ENCODE assay signal across 8 cellular contexts in the genomic region with DNA sequence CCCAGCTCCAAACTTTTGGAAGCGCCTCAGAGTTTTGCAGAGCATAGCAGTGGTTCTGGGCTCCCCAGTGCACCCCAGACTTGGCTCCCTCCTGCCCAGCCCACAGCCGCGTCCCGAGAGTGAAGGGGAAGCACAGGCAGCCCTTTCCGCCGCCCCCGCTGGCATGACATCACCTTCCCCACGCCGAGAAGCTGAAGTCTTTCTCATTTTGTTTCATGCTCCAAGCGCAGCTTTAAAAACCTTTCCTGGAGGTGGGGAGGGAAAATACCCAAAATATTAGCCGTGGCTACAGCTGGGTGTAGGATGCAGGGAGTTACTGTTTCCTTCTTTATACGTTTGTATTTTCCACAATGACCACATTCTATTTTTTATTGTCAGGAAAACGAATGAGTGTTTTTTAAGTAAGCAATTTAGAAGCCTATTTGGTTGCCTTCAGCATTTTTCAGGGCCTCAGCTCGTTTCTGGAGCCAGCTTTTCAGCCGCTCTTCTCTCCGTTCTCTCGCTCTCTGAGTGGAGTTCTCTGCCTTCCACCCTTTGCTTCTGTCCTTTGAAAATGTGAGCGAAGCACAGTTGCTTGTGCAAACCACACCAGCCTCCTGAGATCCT.
DNase-seq lines count a peak whose midpoint lies in the region; ATAC-seq, FAIRE-seq and TF ChIP-seq lines count a peak whose summit lies in the region.

No MANE protein-coding gene starts in this region.

- no peaks in the 10 kb centered on the region for H4K20me1 ChIP-seq in K562 (replicated peaks; ENCODE audit: control insufficient read depth, insufficient read depth, low read length)

- TF ChIP-seq EP300 in K562 (IDR thresholded peaks at IDR 0.05; ENCODE audit: low read length): no peak

- H3K4me1 ChIP-seq in K562 (replicated peaks in 1 of 2; ENCODE audit: control insufficient read depth in 2 of 2, insufficient read depth in 2 of 2, low read length in 2 of 2) (peaks cover 9 to 16% of the 10 kb centered on the region in 2 experiments), lower lobe of right lung (peaks cover 33% of the 10 kb centered on the region)

- peak overlapping the region in 1 of 2 experiments; percentile 42; a peak in 1 of 4 replicates for H3K9ac ChIP-seq in K562 (ENCODE audit: insufficient read depth in 1 of 2, low read depth in 2 of 2, low read length in 2 of 2)

- H2AFZ ChIP-seq in K562 (ENCODE audit: low read depth, low read length): peak overlapping the region; percentile 51; the same call in 1 of the 2 replicates

- H3K9me1 ChIP-seq in K562 (ENCODE audit: control insufficient read depth, insufficient read depth, low read length): no peaks in the 10 kb centered on the region

- FAIRE-seq in K562 (lab: Jason Lieb, UNC): no peak

- peaks cover 0 to 3% (median 3%) of the 10 kb centered on the region in 3 donors for H3K9me3 Mint-ChIP-seq in IgD-negative memory B cell

- WGBS in K562 (ENCODE audit: insufficient coverage, low coverage, missing lambda C conversion rate): 12% methylated on average over 16 of the region's 18 CpGs

- ATAC-seq in GM19351 (IDR thresholded peaks at IDR 0.05; ENCODE audit: unreplicated experiment): peak; percentile 64
- peak; percentile 69 for ATAC-seq in K562
- peak; percentile 81 to 82 for ATAC-seq in lower lobe of right lung
- no peak for ATAC-seq in HG03159 (IDR thresholded peaks at IDR 0.05; ENCODE audit: unreplicated experiment)

- DNase-seq in K562 (ENCODE audit: extremely low read depth in 1 of 4, low spot score in 3 of 4) (peak in 3 of 4 experiments; percentile 18 to 28 (median 20)), lower lobe of right lung (peak; percentile 82), GF-D8 (lab: John Stamatoyannopoulos, UW) (no peak), ACHN (no peak)
- peak; percentile 26 for DNase-seq in stimulated activated CD8-positive, alpha-beta memory T cell treated with anti-CD3 and anti-CD28 coated beads, Interleukin-12 subunit alpha, Interleukin-12 subunit beta, amount 100 ng/mL, for 24 hours (ENCODE audit: extremely low read depth)

- in situ Hi-C loops in K562 (cut with MboI) (no loop called here), ACHN (cut with HindIII; ENCODE audit: low pct_ligation_motif_present, low pct_unique_long_range_greater_than_20kb, low sequenced_read_pairs) (no loop called here)

- no TSS peak for BruUV-seq in K562 (replicated peaks; lab: Mats Ljungman, UMichigan)

- peak overlapping the region; percentile 30 for H3K4me2 ChIP-seq in K562 (ENCODE audit: insufficient read depth, low read length)

- peaks cover 9 to 18% (median 13%) of the 10 kb centered on the region in 3 donors for H3K4me1 Mint-ChIP-seq in IgD-negative memory B cell

- TF ChIP-seq POLR2A in K562 (conservative IDR thresholded peaks at IDR 0.05): no peak

- no peaks in the 10 kb centered on the region for H3K79me2 ChIP-seq in K562 (ENCODE audit: control insufficient read depth, insufficient read depth, low read length)

- no peak overlapping the region for H3K27ac ChIP-seq in K562 (ENCODE audit: extremely low read depth, low read depth, low read length)
- H3K27ac ChIP-seq in lower lobe of right lung: peak overlapping the region; percentile 85

- H3K27me3 ChIP-seq in K562 (ENCODE audit: control insufficient read depth in 2 of 2, insufficient read depth in 2 of 2, low read length in 2 of 2) (0 out of 5 replicates have a peak, but pooled peaks cover 0 to 5% of the 10 kb centered on the region in 2 experiments), lower lobe of right lung (ENCODE audit: low read depth) (no peaks in the 10 kb centered on the region)

- intact Hi-C loops in K562 (cut with micrococcal nuclease): loop anchor here (5.0 to 10.0 kb wide), 5 partner anchors 42 to 388 kb away; a partner anchor contains a TSS
- intact Hi-C loops in lower lobe of right lung (cut with DNase I): loop anchor here (10.0 kb wide), 1 partner anchor 241 kb away; no protein-coding TSS in a partner anchor

- peaks cover 25% of the 10 kb centered on the region for H3K27me3 Mint-ChIP-seq in IgD-negative memory B cell

- TF ChIP-seq CTCF in K562 (IDR thresholded peaks at IDR 0.05 in 2 of 3, conservative IDR thresholded peaks at IDR 0.05 in 1 of 3; ENCODE audit: insufficient read depth in 2 of 3, low read depth in 1 of 3, low read length in 3 of 3): no peak
- TF ChIP-seq CTCF in lower lobe of right lung (IDR thresholded peaks at IDR 0.05): no peak

- peak overlapping the region in 1 of 3 donors; percentile 40 for H3K27ac Mint-ChIP-seq in IgD-negative memory B cell

- POLR2A ChIA-PET in K562 (lab: Yijun Ruan, JAX): interaction anchor here (0.6 to 0.7 kb wide), 2 partner anchors 122 to 354 kb away, joined by 3 read pairs; no protein-coding TSS in a partner anchor

- no peak for TF ChIP-seq RAD21 in K562 (CRISPR knock-in tag; conservative IDR thresholded peaks at IDR 0.05 in 1 of 2, IDR thresholded peaks at IDR 0.05 in 1 of 2)

- no peak overlapping the region for H3K4me3 ChIP-seq in K562
- peak overlapping the region; percentile 49 for H3K4me3 ChIP-seq in lower lobe of right lung

- CTCF ChIA-PET in K562 (lab: Yijun Ruan, JAX; ENCODE audit: low intra/inter-chr PET ratio): interaction anchor here (0.6 kb wide), 1 partner anchor 42 kb away, joined by 3 read pairs; no protein-coding TSS in a partner anchor

- H3K36me3 ChIP-seq in K562 (ENCODE audit: control insufficient read depth, insufficient read depth, low read length) (no peaks in the 10 kb centered on the region), lower lobe of right lung (no peaks in the 10 kb centered on the region)

- H3K9me3 ChIP-seq in K562 (replicated peaks; ENCODE audit: control insufficient read depth, insufficient read depth, low read depth, low read length): no peaks in the 10 kb centered on the region
- no peaks in the 10 kb centered on the region for H3K9me3 ChIP-seq in lower lobe of right lung

- H3K36me3 Mint-ChIP-seq in IgD-negative memory B cell: no peaks in the 10 kb centered on the region

- H3K4me3 Mint-ChIP-seq in IgD-negative memory B cell: peak overlapping the region in 3 of 4 donors; percentile 62 to 88 (median 88)

TF ChIP-seq in K562, 482 proteins besides CTCF, POLR2A, EP300 and RAD21:
- TF ChIP-seq MAFK (IDR thresholded peaks at IDR 0.05; ENCODE audit: low read length) (no peak), MBD2 (IDR thresholded peaks at IDR 0.05; ENCODE audit: borderline replicate concordance, low read depth) (no peak), NFYB (IDR thresholded peaks at IDR 0.05; ENCODE audit: extremely low read depth, insufficient read length) (no peak), ZFP1 (CRISPR knock-in tag; IDR thresholded peaks at IDR 0.05) (no peak), BCOR (IDR thresholded peaks at IDR 0.05) (no peak), POU5F1 (IDR thresholded peaks at IDR 0.05; ENCODE audit: borderline replicate concordance, low read depth, low read length, partially characterized antibody) (no peak), ZNF41 (CRISPR knock-in tag; conservative IDR thresholded peaks at IDR 0.05) (no peak), JUND (IDR thresholded peaks at IDR 0.05; ENCODE audit: borderline replicate concordance, low read depth, low read length) (peak; percentile 74; the same call in 1 of the 2 replicates), JUND (tag; IDR thresholded peaks at IDR 0.05; ENCODE audit: borderline replicate concordance, low read depth, low read length) (no peak; the same call in 2 of the 3 replicates), KLF10 (CRISPR knock-in tag; IDR thresholded peaks at IDR 0.05) (no peak), SIX5 (IDR thresholded peaks at IDR 0.05; ENCODE audit: borderline replicate concordance in 1 of 2, insufficient read depth in 1 of 2, low read depth in 1 of 2, low read length in 2 of 2) (no peak), CBFA2T3 (IDR thresholded peaks at IDR 0.05) (no peak), ZSCAN29 (IDR thresholded peaks at IDR 0.05) (no peak), JUN (IDR thresholded peaks at IDR 0.05; ENCODE audit: borderline replicate concordance, low read depth, low read length) (peak; percentile 37; the same call in 1 of the 2 replicates), JUN (CRISPR knock-in tag; IDR thresholded peaks at IDR 0.05; ENCODE audit: borderline replicate concordance) (no peak), EGR1 (conservative IDR thresholded peaks at IDR 0.05) (peak; percentile 83), ZNF57 (CRISPR knock-in tag; IDR thresholded peaks at IDR 0.05) (no peak), SRSF9 (IDR thresholded peaks at IDR 0.05; ENCODE audit: borderline replicate concordance, low read depth, low read length) (no peak), COPS2 (conservative IDR thresholded peaks at IDR 0.05) (no peak), ZNF584 (CRISPR knock-in tag; IDR thresholded peaks at IDR 0.05; ENCODE audit: low read depth) (no peak), ATF7 (IDR thresholded peaks at IDR 0.05) (peak; percentile 60; the same call in 1 of the 2 replicates)
- TF ChIP-seq, protein P1, sequence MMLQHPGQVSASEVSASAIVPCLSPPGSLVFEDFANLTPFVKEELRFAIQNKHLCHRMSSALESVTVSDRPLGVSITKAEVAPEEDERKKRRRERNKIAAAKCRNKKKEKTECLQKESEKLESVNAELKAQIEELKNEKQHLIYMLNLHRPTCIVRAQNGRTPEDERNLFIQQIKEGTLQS (IDR thresholded peaks at IDR 0.05): peak; percentile 79
- TF ChIP-seq, protein P1 (CRISPR knock-in tag; conservative IDR thresholded peaks at IDR 0.05): no peak

Comparison
In these comparisons a context has a peak if more than half of its experiments do, and no peak if none do; other contexts are left out.
1. DNase-seq: peak in K562 (3 of 4), lower lobe of right lung (single experiment) and stimulated activated CD8-positive, alpha-beta memory T cell treated with anti-CD3 and anti-CD28 coated beads, Interleukin-12 subunit alpha, Interleukin-12 subunit beta, amount 100 ng/mL, for 24 hours (single experiment); none in GF-D8 (single experiment) and ACHN (single experiment).